Comparison of ENCODE assay signal across 5 cellular contexts in the genomic region with DNA sequence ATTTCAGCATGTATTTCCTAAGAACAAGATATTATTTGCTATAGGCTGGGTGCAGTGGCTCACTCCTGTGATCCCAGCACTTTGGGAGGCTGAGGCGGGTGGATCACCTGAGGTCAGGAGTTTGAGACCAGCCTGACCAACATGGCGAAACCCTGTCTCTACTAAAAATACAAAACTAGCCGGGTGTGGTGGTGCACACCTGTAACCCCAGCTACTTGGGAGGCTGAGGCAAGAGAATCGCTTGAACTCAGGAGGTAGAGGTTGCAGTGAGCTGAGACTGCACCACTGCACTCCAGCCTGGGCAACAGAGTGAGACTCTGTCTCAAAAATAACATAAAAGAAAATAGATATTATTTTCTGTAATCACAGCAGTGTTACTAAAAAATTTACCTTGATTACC. TPM values are rescaled to one million over a fixed set of nuclear protein-coding genes. Genes with fewer than 3 reads are reported as not detected.
DNase-seq lines count a peak whose midpoint lies in the region; ATAC-seq, FAIRE-seq and TF ChIP-seq lines count a peak whose summit lies in the region.
"Not testable (repeated sequence)": the region's sequence is repeated elsewhere in the genome, so short reads cannot be mapped to it uniquely, and the experiment has no call there.

No MANE protein-coding gene starts in this region.

- in situ Hi-C loops in K562 (cut with MboI); HepG2 (cut with HindIII; ENCODE audit: extremely low pct_ligation_motif_present, low pct_unique_long_range_greater_than_20kb): not testable (repeated sequence)

- FAIRE-seq in K562 (lab: Jason Lieb, UNC); HepG2 (lab: Jason Lieb, UNC): not testable (repeated sequence)

- WGBS in K562 (ENCODE audit: insufficient coverage, low coverage, missing lambda C conversion rate) = 96% methylated on average over 3 of the region's 4 CpGs
- WGBS in HepG2 (ENCODE audit: low lambda C conversion rate) = 81% methylated on average over 4 of the region's 4 CpGs
- WGBS in spleen, 5 donors = 91 to 95% (median 91%) methylated on average over 4 of the region's 4 CpGs

- H3K4me2 ChIP-seq in PC-9; K562 (ENCODE audit: insufficient read depth, low read length); HepG2 (ENCODE audit: low read depth, low read length): not testable (repeated sequence)

- intact Hi-C loops in PC-9 (cut with micrococcal nuclease; ENCODE audit: unreplicated experiment); K562 (cut with micrococcal nuclease); HepG2 (cut with micrococcal nuclease; ENCODE audit: unreplicated experiment); spleen (cut with DNase I; ENCODE audit: low total_unique reads): not testable (repeated sequence)

- H3K9ac ChIP-seq in K562 (ENCODE audit: insufficient read depth in 1 of 2, low read depth in 2 of 2, low read length in 2 of 2); HepG2 (ENCODE audit: insufficient read depth, low read depth, low read length): not testable (repeated sequence)

- not testable (repeated sequence) for TF ChIP-seq CTCF in PC-9 (conservative IDR thresholded peaks at IDR 0.05); K562 (IDR thresholded peaks at IDR 0.05 in 2 of 3, conservative IDR thresholded peaks at IDR 0.05 in 1 of 3; ENCODE audit: insufficient read depth in 2 of 3, low read depth in 1 of 3, low read length in 3 of 3); HepG2 (CRISPR knock-in tag; IDR thresholded peaks at IDR 0.05); spleen (IDR thresholded peaks at IDR 0.05 in 8 of 11, conservative IDR thresholded peaks at IDR 0.05 in 3 of 11)

- H4K20me1 ChIP-seq in PC-9 (ENCODE audit: insufficient read depth); K562 (replicated peaks; ENCODE audit: control insufficient read depth, insufficient read depth, low read length); HepG2 (ENCODE audit: insufficient read depth, low read length): not testable (repeated sequence)

- not testable (repeated sequence) for H3K9me3 Mint-ChIP-seq in T-helper 2 cell treated with Interferon-gamma antibody and Interleukin-4, amounts not matched to agents 5 μg/mL and 100 μg/mL, for 36 hours

- H3K4me1 ChIP-seq in PC-9 (replicated peaks; ENCODE audit: insufficient read depth) (peaks cover 12% of the 10 kb centered on the region; the same call in 1 of the 2 replicates), K562 (replicated peaks in 1 of 2; ENCODE audit: control insufficient read depth in 2 of 2, insufficient read depth in 2 of 2, low read length in 2 of 2) (peaks cover 8 to 12% of the 10 kb centered on the region in 2 experiments), HepG2 (ENCODE audit: insufficient read depth, low read length) (peaks cover 21% of the 10 kb centered on the region), spleen (peaks cover 0 to 43% (median 31%) of the 10 kb centered on the region in 6 donors)

- not testable (repeated sequence) for TF ChIP-seq RAD21 in K562 (CRISPR knock-in tag; conservative IDR thresholded peaks at IDR 0.05 in 1 of 2, IDR thresholded peaks at IDR 0.05 in 1 of 2); HepG2 (CRISPR knock-in tag; IDR thresholded peaks at IDR 0.05)

- not testable (repeated sequence) for TF ChIP-seq EP300 in K562 (IDR thresholded peaks at IDR 0.05; ENCODE audit: low read length); HepG2 (IDR thresholded peaks at IDR 0.05; ENCODE audit: low read depth in 2 of 2, low read length in 2 of 2); HepG2 (CRISPR knock-in tag; IDR thresholded peaks at IDR 0.05; ENCODE audit: borderline replicate concordance)

- H3K4me1 Mint-ChIP-seq in T-helper 2 cell treated with Interferon-gamma antibody and Interleukin-4, amounts not matched to agents 5 μg/mL and 100 μg/mL, for 36 hours (ENCODE audit: low read depth) = peaks cover 28% of the 10 kb centered on the region

- H3K27me3 ChIP-seq in PC-9 (ENCODE audit: insufficient read depth, low read depth); K562 (ENCODE audit: control insufficient read depth in 2 of 2, insufficient read depth in 2 of 2, low read length in 2 of 2); HepG2 (ENCODE audit: control insufficient read depth in 1 of 2, insufficient read depth in 2 of 2, low read length in 2 of 2); spleen (replicated peaks in 1 of 7): not testable (repeated sequence)

- H3K27me3 Mint-ChIP-seq in T-helper 2 cell treated with Interferon-gamma antibody and Interleukin-4, amounts not matched to agents 5 μg/mL and 100 μg/mL, for 36 hours (ENCODE audit: low read depth) = not testable (repeated sequence)

- CTCF ChIA-PET in PC-9 (lab: Charles Lee); K562 (lab: Yijun Ruan, JAX; ENCODE audit: low intra/inter-chr PET ratio); HepG2 (lab: Yijun Ruan, JAX; ENCODE audit: low intra/inter-chr PET ratio, low total read pairs): not testable (repeated sequence)

- 0 out of 2 replicates have a peak overlapping the region, but pooled peaks have one; percentile 5 for H3K27ac ChIP-seq in PC-9
- H3K27ac ChIP-seq in K562 (ENCODE audit: extremely low read depth, low read depth, low read length); HepG2 (ENCODE audit: extremely low read length, insufficient read depth, low read length): not testable (repeated sequence)
- peak overlapping the region in 5 of 8 donors; percentile 3 to 27 (median 11) for H3K27ac ChIP-seq in spleen

- BruUV-seq in PC-9 (replicated peaks; lab: Mats Ljungman, UMichigan); K562 (replicated peaks; lab: Mats Ljungman, UMichigan); HepG2 (replicated peaks; lab: Mats Ljungman, UMichigan): not testable (repeated sequence)

- H3F3A ChIP-seq in PC-9 (ENCODE audit: insufficient read depth, low read depth) = peaks cover 24% of the 10 kb centered on the region

- not testable (repeated sequence) for H3K36me3 Mint-ChIP-seq in T-helper 2 cell treated with Interferon-gamma antibody and Interleukin-4, amounts not matched to agents 5 μg/mL and 100 μg/mL, for 36 hours (ENCODE audit: low read depth)

- not testable (repeated sequence) for H3K79me2 ChIP-seq in PC-9 (ENCODE audit: low read depth); K562 (ENCODE audit: control insufficient read depth, insufficient read depth, low read length); HepG2 (ENCODE audit: insufficient read depth, low read length)

- DNase-seq in PC-9; T-helper 2 cell treated with Interferon-gamma antibody and Interleukin-4, amounts not matched to agents 5 μg/mL and 100 μg/mL, for 36 hours (ENCODE audit: low spot score); K562 (ENCODE audit: extremely low read depth in 1 of 4, low spot score in 3 of 4); HepG2 (ENCODE audit: low spot score); spleen: not testable (repeated sequence)

- not testable (repeated sequence) for ATAC-seq in K562, HepG2

- H3K4me3 ChIP-seq in PC-9; K562; HepG2 (replicated peaks in 1 of 3; ENCODE audit: insufficient read depth in 1 of 3, low read depth in 2 of 3, low read length in 3 of 3); spleen: not testable (repeated sequence)

- H3K27ac Mint-ChIP-seq in T-helper 2 cell treated with Interferon-gamma antibody and Interleukin-4, amounts not matched to agents 5 μg/mL and 100 μg/mL, for 36 hours = not testable (repeated sequence)

- not testable (repeated sequence) for H3K36me3 ChIP-seq in PC-9 (ENCODE audit: low read depth); K562 (ENCODE audit: control insufficient read depth, insufficient read depth, low read length); HepG2 (replicated peaks in 1 of 2; ENCODE audit: control insufficient read depth in 1 of 2, insufficient read depth in 2 of 2, low read length in 2 of 2); spleen

- H3K4me3 Mint-ChIP-seq in T-helper 2 cell treated with Interferon-gamma antibody and Interleukin-4, amounts not matched to agents 5 μg/mL and 100 μg/mL, for 36 hours = peak overlapping the region; percentile 24

- not testable (repeated sequence) for H3K9me1 ChIP-seq in K562 (ENCODE audit: control insufficient read depth, insufficient read depth, low read length)

- TF ChIP-seq POLR2A in K562 (conservative IDR thresholded peaks at IDR 0.05); HepG2 (IDR thresholded peaks at IDR 0.05; ENCODE audit: insufficient read depth in 1 of 2, low read depth in 2 of 2, low read length in 2 of 2); spleen (IDR thresholded peaks at IDR 0.05): not testable (repeated sequence)

- not testable (repeated sequence) for H3K9me2 ChIP-seq in PC-9 (ENCODE audit: insufficient read depth)

- POLR2A ChIA-PET in PC-9 (lab: Charles Lee; ENCODE audit: unreplicated experiment) = not testable (repeated sequence)
- POLR2A ChIA-PET in K562 (lab: Yijun Ruan, JAX) (interaction anchor here (0.7 to 1.6 kb wide), 2 partner anchors 17 to 933 kb away, joined by 4 read pairs; no protein-coding TSS in a partner anchor), HepG2 (lab: Yijun Ruan, JAX) (interaction anchor here (0.6 kb wide), 1 partner anchor 74 kb away, joined by 3 read pairs; no protein-coding TSS in a partner anchor)

- not testable (repeated sequence) for H2AFZ ChIP-seq in PC-9; K562 (ENCODE audit: low read depth, low read length); HepG2 (ENCODE audit: low read length)

- not testable (repeated sequence) for H3K9me3 ChIP-seq in PC-9 (ENCODE audit: insufficient read depth, low read depth); K562 (replicated peaks; ENCODE audit: control insufficient read depth, insufficient read depth, low read depth, low read length); HepG2 (ENCODE audit: low read length); spleen

RNA-seq across cellular contexts. Expression of a gene that starts 30.2 kb away (rescaled TPM):
- total RNA-seq in PC-9 (2021) (12.7 and 21.4 TPM in 2 replicates), K562 (2014; rRNA removed) (5.0 and 11.7 TPM in 2 replicates), K562 (2014; rRNA removed; fragmentation: Illumina TruSeq; extraction: Trizol) (4.9 and 5.9 TPM in 2 replicates), K562 (2015; rRNA removed; fragmentation: Illumina TruSeq; extraction: Trizol) (4.9 and 9.7 TPM in 2 replicates), K562 (2021) (8.0 and 8.8 TPM in 2 replicates), HepG2 (2016; rRNA removed; fragmentation: Illumina TruSeq; extraction: Trizol) (2.6 and 7.4 TPM in 2 replicates), spleen (10 to 100 TPM; 15.9 to 35.3 (median 28.6) TPM)
- 30.2 and 34.7 TPM in 2 replicates for total RNA-seq in K562 (2011; cell fraction: chromatin; rRNA removed; ENCODE audit: low replicate concordance)
- 26.8 and 36.1 TPM in 2 replicates for total RNA-seq in K562 (2011; cell fraction: nucleolus; rRNA removed)
- total RNA-seq in K562 (2011; cell fraction: nucleoplasm; rRNA removed) = 19.1 and 25.0 TPM in 2 replicates
- polyA plus RNA-seq in K562 (2011; rRNA removed) (2.9 and 4.4 TPM in 2 replicates), K562 (2014; fragmentation: Illumina TruSeq; extraction: Trizol) (5.7 and 6.3 TPM in 2 replicates), K562 (2014; fragmentation: Nextera tagmentation; extraction: Ambion mirVana) (under 1 TPM; 0.56 to 0.76 TPM), K562 (2014; rRNA removed) (4.7 and 5.4 TPM in 2 replicates), HepG2 (2011; rRNA removed) (4.1 and 4.7 TPM in 2 replicates), spleen (10 to 100 TPM in 1 of 3 donors, 1 to 10 TPM in 2; 4.6 to 11.9 (median 8.9) TPM)
- polyA plus RNA-seq in K562 (2011; cell fraction: cytosol; rRNA removed) = 2.6 TPM in 2 replicates
- 16.6 and 24.2 TPM in 2 replicates for polyA plus RNA-seq in K562 (2011; cell fraction: nucleus; rRNA removed)
- 5.3 and 9.7 TPM in 2 replicates for polyA plus RNA-seq in K562 (2012)
- polyA minus RNA-seq in K562 (2011; rRNA and poly(A)+ RNA removed) = 16.2 and 17.9 TPM in 2 replicates
- 1.8 and 3.2 TPM in 2 replicates for polyA minus RNA-seq in K562 (2011; cell fraction: cytosol; rRNA and poly(A)+ RNA removed)
- 17.5 and 25.3 TPM in 2 replicates for polyA minus RNA-seq in K562 (2011; cell fraction: nucleus; rRNA and poly(A)+ RNA removed)
- total RNA-seq in HepG2 (2016; cell fraction: cytosol; rRNA removed; fragmentation: Illumina TruSeq; extraction: Trizol; ENCODE audit: low read depth) = 1.6 TPM in 2 replicates
- 2.1 and 7.4 TPM in 2 replicates for total RNA-seq in HepG2 (2016; cell fraction: insoluble cytoplasmic fraction; rRNA removed; fragmentation: Illumina TruSeq; extraction: Trizol)
- 2.2 and 2.6 TPM in 2 replicates for total RNA-seq in HepG2 (2016; cell fraction: membrane; rRNA removed; fragmentation: Illumina TruSeq; extraction: Trizol)
- 13.8 and 19.0 TPM in 2 replicates for total RNA-seq in HepG2 (2016; cell fraction: nucleus; rRNA removed; fragmentation: Illumina TruSeq; extraction: Trizol)
- polyA plus RNA-seq in HepG2 (2011; cell fraction: cytosol; rRNA removed) = 1.4 and 1.8 TPM in 2 replicates
- 17.3 and 20.8 TPM in 2 replicates for polyA plus RNA-seq in HepG2 (2011; cell fraction: nucleus; rRNA removed)
- polyA plus RNA-seq in HepG2 (2012) = 5.9 and 6.1 TPM in 2 replicates
- 0.68 and 0.75 TPM in 2 replicates for polyA plus RNA-seq in HepG2 (2016; cell fraction: cytosol; fragmentation: Illumina TruSeq; extraction: Trizol; ENCODE audit: low read depth)
- 1.7 and 2.2 TPM in 2 replicates for polyA plus RNA-seq in HepG2 (2016; cell fraction: insoluble cytoplasmic fraction; fragmentation: Illumina TruSeq; extraction: Trizol; ENCODE audit: low read depth)
- polyA plus RNA-seq in HepG2 (2016; cell fraction: membrane; fragmentation: Illumina TruSeq; extraction: Trizol; ENCODE audit: low read depth) = 1.2 and 1.5 TPM in 2 replicates
- 21.2 and 22.1 TPM in 2 replicates for polyA plus RNA-seq in HepG2 (2016; cell fraction: nucleus; fragmentation: Illumina TruSeq; extraction: Trizol; ENCODE audit: insufficient read depth, low read depth)
- 25.8 and 28.2 TPM in 2 replicates for polyA minus RNA-seq in HepG2 (2011; rRNA and poly(A)+ RNA removed; ENCODE audit: low replicate concordance)
- polyA minus RNA-seq in HepG2 (2011; cell fraction: cytosol; rRNA and poly(A)+ RNA removed) = 0.88 and 2.2 TPM in 2 replicates
- 26.4 and 27.8 TPM in 2 replicates for polyA minus RNA-seq in HepG2 (2011; cell fraction: nucleus; rRNA and poly(A)+ RNA removed)
